In genomic region chr22:43846966-43847365, GRCh38 we compare ENCODE assay signal across 28 cellular contexts. TPM values are rescaled to one million over a fixed set of nuclear protein-coding genes. Genes with fewer than 3 reads are reported as not detected.
"Had no signal": no experiment of that assay in that cellular context is flagged by ENCODE, and none has a peak within 500 bp of the region (broad histone marks: within the 10 kb centered on the region; RNA-seq: fewer than 3 reads in every experiment).

No MANE protein-coding gene starts in this region.

- H3K4me1 ChIP-seq: adrenal gland, breast epithelium had no signal

- H3K27me3 ChIP-seq: adrenal gland had no signal

- H3K9me3 ChIP-seq: adrenal gland, breast epithelium had no signal

- H3K4me1 Mint-ChIP-seq: activated B cell treated with CpG ODN at 0.5 μM for 24 hours; activated CD4-positive, alpha-beta T cell treated with anti-CD3 and anti-CD28 coated beads, Interleukin-2, amount 10 ng/mL, durations not matched to agents 24 days and 14 days; activated CD8-positive, alpha-beta memory T cell treated with anti-CD3 and anti-CD28 coated beads, Interleukin-2, amount 10 ng/mL, durations not matched to agents 7 days and 5 days; T-helper 17 cell had no signal

- DNase-seq: activated B cell treated with CpG ODN at 0.5 μM for 24 hours; activated CD4-positive, alpha-beta T cell treated with anti-CD3 and anti-CD28 coated beads for 1 hour; activated CD4-positive, alpha-beta T cell treated with anti-CD3 and anti-CD28 coated beads, Interleukin-2, amount 10 ng/mL, durations not matched to agents 24 days and 14 days; activated CD4-positive, alpha-beta T cell treated with anti-CD3 and anti-CD28 coated beads, Interleukin-2, amount 50 U/mL, for 48 hours; activated CD8-positive, alpha-beta memory T cell treated with anti-CD3 and anti-CD28 coated beads, Interleukin-2, amount 10 ng/mL, durations not matched to agents 7 days and 5 days; activated naive CD4-positive, alpha-beta T cell treated with anti-CD3 and anti-CD28 coated beads for 36 hours; activated T-cell treated with anti-CD3 and anti-CD28 coated beads, Interleukin-2, amount 50 U/mL, for 24 hours; anterior cingulate cortex; NCI-H1092; NCI-H1417; NCI-H2029; NCI-H2107; NCI-H2171 treated with DMSO at 0.1 percent for 48 hours; NCI-H226; NCI-H510A; NCI-H526 treated with DMSO at 0.1 percent for 48 hours; NCI-H82; SIG-M5; T-helper 17 cell; T-helper 9 cell had no signal

- ATAC-seq: activated CD8-positive, alpha-beta memory T cell treated with anti-CD3 and anti-CD28 coated beads, Interleukin-2, amount 10 ng/mL, durations not matched to agents 7 days and 5 days; T-helper 17 cell had no signal

- H3K27ac ChIP-seq: adrenal gland, breast epithelium, KMS-11 had no signal

- H3K4me2 ChIP-seq: KMS-11 had no signal

- H3K4me3 Mint-ChIP-seq: activated B cell treated with CpG ODN at 0.5 μM for 24 hours; activated CD4-positive, alpha-beta T cell treated with anti-CD3 and anti-CD28 coated beads, Interleukin-2, amount 10 ng/mL, durations not matched to agents 24 days and 14 days; activated CD8-positive, alpha-beta memory T cell treated with anti-CD3 and anti-CD28 coated beads, Interleukin-2, amount 10 ng/mL, durations not matched to agents 7 days and 5 days; activated naive CD4-positive, alpha-beta T cell treated with anti-CD3 and anti-CD28 coated beads for 36 hours; activated naive CD8-positive, alpha-beta T cell; activated T-cell treated with anti-CD3 and anti-CD28 coated beads, Interleukin-2, amount 50 U/mL, for 24 hours; activated T-helper 1 cell treated with anti-CD3 and anti-CD28 coated beads, Interleukin-12 subunit alpha, Interleukin-12 subunit beta, Interleukin-2, Interleukin-4 antibody, amounts not matched to agents 30 ng/mL and 10 ng/mL and 1 ng/mL, durations not matched to agents 14 hours and 24 hours and 36 hours; T-helper 17 cell had no signal

- H3K4me3 ChIP-seq: adrenal gland, breast epithelium had no signal

- H3K9ac ChIP-seq: KMS-11 had no signal

- H3K36me3 ChIP-seq: adrenal gland, breast epithelium had no signal

- H3K27ac Mint-ChIP-seq: activated B cell treated with CpG ODN at 0.5 μM for 24 hours; activated CD4-positive, alpha-beta T cell treated with anti-CD3 and anti-CD28 coated beads, Interleukin-2, amount 10 ng/mL, durations not matched to agents 24 days and 14 days; activated CD8-positive, alpha-beta memory T cell treated with anti-CD3 and anti-CD28 coated beads, Interleukin-2, amount 10 ng/mL, durations not matched to agents 7 days and 5 days; activated naive CD4-positive, alpha-beta T cell treated with anti-CD3 and anti-CD28 coated beads for 36 hours; activated naive CD8-positive, alpha-beta T cell; activated T-cell treated with anti-CD3 and anti-CD28 coated beads, Interleukin-2, amount 50 U/mL, for 24 hours; activated T-helper 1 cell treated with anti-CD3 and anti-CD28 coated beads, Interleukin-12 subunit alpha, Interleukin-12 subunit beta, Interleukin-2, Interleukin-4 antibody, amounts not matched to agents 30 ng/mL and 10 ng/mL and 1 ng/mL, durations not matched to agents 14 hours and 24 hours and 36 hours; T-helper 17 cell had no signal

- H3K9me3 Mint-ChIP-seq: activated B cell treated with CpG ODN at 0.5 μM for 24 hours; activated CD4-positive, alpha-beta T cell treated with anti-CD3 and anti-CD28 coated beads, Interleukin-2, amount 10 ng/mL, durations not matched to agents 24 days and 14 days; activated naive CD4-positive, alpha-beta T cell treated with anti-CD3 and anti-CD28 coated beads for 36 hours; activated T-cell treated with anti-CD3 and anti-CD28 coated beads, Interleukin-2, amount 50 U/mL, for 24 hours; activated T-helper 1 cell treated with anti-CD3 and anti-CD28 coated beads, Interleukin-12 subunit alpha, Interleukin-12 subunit beta, Interleukin-2, Interleukin-4 antibody, amounts not matched to agents 30 ng/mL and 10 ng/mL and 1 ng/mL, durations not matched to agents 14 hours and 24 hours and 36 hours had no signal

- H3K27me3 Mint-ChIP-seq: activated CD4-positive, alpha-beta T cell treated with anti-CD3 and anti-CD28 coated beads, Interleukin-2, amount 10 ng/mL, durations not matched to agents 24 days and 14 days; activated CD8-positive, alpha-beta memory T cell treated with anti-CD3 and anti-CD28 coated beads, Interleukin-2, amount 10 ng/mL, durations not matched to agents 7 days and 5 days; activated naive CD8-positive, alpha-beta T cell had no signal

- H3K36me3 Mint-ChIP-seq: activated CD8-positive, alpha-beta memory T cell treated with anti-CD3 and anti-CD28 coated beads, Interleukin-2, amount 10 ng/mL, durations not matched to agents 7 days and 5 days; activated naive CD8-positive, alpha-beta T cell had no signal

RNA-seq across cellular contexts. Expression of gene SULT4A1, which starts 15.3 kb away (rescaled TPM):
- total RNA-seq: activated B cell treated with CpG ODN at 0.5 μM for 24 hours; activated CD4-positive, alpha-beta T cell treated with anti-CD3 and anti-CD28 coated beads, Interleukin-2, amount 10 ng/mL, durations not matched to agents 24 days and 14 days; activated CD8-positive, alpha-beta memory T cell treated with anti-CD3 and anti-CD28 coated beads, Interleukin-2, amount 10 ng/mL, durations not matched to agents 7 days and 5 days; activated naive CD4-positive, alpha-beta T cell treated with anti-CD3 and anti-CD28 coated beads for 36 hours; activated T-helper 1 cell treated with anti-CD3 and anti-CD28 coated beads, Interleukin-12 subunit alpha, Interleukin-12 subunit beta, Interleukin-2, Interleukin-4 antibody, amounts not matched to agents 30 ng/mL and 10 ng/mL and 1 ng/mL, durations not matched to agents 14 hours and 24 hours and 36 hours; MCF 10A; OCI-LY7; RPMI7951; T-helper 17 cell had no signal

RNA-seq across cellular contexts. Expression of gene EFCAB6, which starts 34.9 kb away (rescaled TPM):
- total RNA-seq: activated B cell treated with CpG ODN at 0.5 μM for 24 hours; activated T-helper 1 cell treated with anti-CD3 and anti-CD28 coated beads, Interleukin-12 subunit alpha, Interleukin-12 subunit beta, Interleukin-2, Interleukin-4 antibody, amounts not matched to agents 30 ng/mL and 10 ng/mL and 1 ng/mL, durations not matched to agents 14 hours and 24 hours and 36 hours had no signal

RNA-seq across cellular contexts. Expression of gene PNPLA5, which starts 44.8 kb away (rescaled TPM):
- total RNA-seq: activated B cell treated with CpG ODN at 0.5 μM for 24 hours; activated CD4-positive, alpha-beta T cell treated with anti-CD3 and anti-CD28 coated beads, Interleukin-2, amount 10 ng/mL, durations not matched to agents 24 days and 14 days; activated CD8-positive, alpha-beta memory T cell treated with anti-CD3 and anti-CD28 coated beads, Interleukin-2, amount 10 ng/mL, durations not matched to agents 7 days and 5 days; activated naive CD4-positive, alpha-beta T cell treated with anti-CD3 and anti-CD28 coated beads for 36 hours; activated T-helper 1 cell treated with anti-CD3 and anti-CD28 coated beads, Interleukin-12 subunit alpha, Interleukin-12 subunit beta, Interleukin-2, Interleukin-4 antibody, amounts not matched to agents 30 ng/mL and 10 ng/mL and 1 ng/mL, durations not matched to agents 14 hours and 24 hours and 36 hours; adrenal gland; breast epithelium; MCF 10A; RPMI7951; T-helper 17 cell had no signal
- polyA plus RNA-seq: adrenal gland had no signal
